In the genomic region with DNA sequence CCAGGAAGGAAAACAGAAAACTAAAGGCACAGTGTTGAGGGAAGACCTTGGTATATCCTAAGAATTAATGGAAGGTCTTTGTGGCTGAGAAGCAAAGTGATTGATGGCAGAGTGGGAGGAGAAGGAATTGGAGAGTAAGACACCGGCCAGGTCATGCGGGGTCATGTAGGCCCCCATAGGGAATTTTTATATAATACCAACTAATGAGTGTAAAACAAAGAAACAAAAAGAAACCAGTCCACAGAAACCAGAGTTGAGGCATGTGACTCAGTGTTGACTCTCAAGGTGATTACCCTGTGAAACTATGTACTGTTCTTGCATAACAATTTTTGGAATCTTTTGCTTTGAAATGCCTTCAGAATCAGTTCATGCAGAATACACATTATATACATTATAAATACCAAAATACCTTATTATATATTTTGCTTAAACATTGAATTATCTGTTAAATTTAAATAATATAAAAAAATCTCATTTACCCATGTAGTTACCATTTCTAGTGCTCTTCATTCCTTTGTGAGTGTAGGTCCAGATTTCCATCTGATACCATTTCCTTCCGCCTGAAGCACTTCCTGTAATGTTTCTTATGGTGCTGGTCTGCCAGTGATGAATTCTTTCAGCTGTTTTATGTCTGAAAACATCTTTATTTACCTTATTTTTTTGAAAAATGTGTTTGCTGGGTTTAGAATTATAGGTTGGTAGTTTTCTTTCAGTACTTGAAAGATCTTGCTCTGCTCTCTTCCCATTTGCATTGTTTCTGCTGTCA, we compare ENCODE assay signal across 11 cellular contexts. TPM values are rescaled to one million over a fixed set of nuclear protein-coding genes. Genes with fewer than 3 reads are reported as not detected.
A peak's percentile ranks its signal among the peaks of the same experiment; 100 is the strongest.
DNase-seq lines count a peak whose midpoint lies in the region; ATAC-seq, FAIRE-seq and TF ChIP-seq lines count a peak whose summit lies in the region.
"Had no signal": no experiment of that assay in that cellular context is flagged by ENCODE, and none has a peak within 500 bp of the region (broad histone marks: within the 10 kb centered on the region; RNA-seq: fewer than 3 reads in every experiment).

No MANE protein-coding gene starts in this region.

- peaks cover 49% of the 10 kb centered on the region for H3K4me1 Mint-ChIP-seq in activated naive CD8-positive, alpha-beta T cell treated with anti-CD3 and anti-CD28 coated beads, Interleukin-2, amount 50 U/mL, for 24 hours

- peaks cover 50% of the 10 kb centered on the region for H3K36me3 Mint-ChIP-seq in activated naive CD8-positive, alpha-beta T cell treated with anti-CD3 and anti-CD28 coated beads, Interleukin-2, amount 50 U/mL, for 24 hours (ENCODE audit: low read depth)

- POLR2A ChIA-PET in AG04450 (lab: Yijun Ruan, JAX) = no interaction called here
- POLR2A ChIA-PET in HEK293 (lab: Yijun Ruan, JAX) = no interaction called here

- H3K4me3 Mint-ChIP-seq in activated naive CD8-positive, alpha-beta T cell treated with anti-CD3 and anti-CD28 coated beads, Interleukin-2, amount 50 U/mL, for 24 hours = no peak overlapping the region

- peak overlapping the region; percentile 41 for H3K9ac ChIP-seq in keratinocyte (ENCODE audit: control insufficient read depth, extremely low read depth, insufficient read depth, low read length)

- TF ChIP-seq CTCF in AG04450 (IDR thresholded peaks at IDR 0.05; ENCODE audit: low read depth, low read length) = no peak
- no peak for TF ChIP-seq CTCF in HEK293 (tag by site-specific recombination; IDR thresholded peaks at IDR 0.05)
- no peak for TF ChIP-seq CTCF in keratinocyte (optimal IDR thresholded peaks at IDR 0.05 in 1 of 3, IDR thresholded peaks at IDR 0.05 in 1 of 3, conservative IDR thresholded peaks at IDR 0.05 in 1 of 3; ENCODE audit: extremely low read depth in 1 of 3, insufficient read depth in 2 of 3, low read length in 3 of 3)

- H3K9me3 Mint-ChIP-seq in activated naive CD8-positive, alpha-beta T cell treated with anti-CD3 and anti-CD28 coated beads, Interleukin-2, amount 50 U/mL, for 24 hours = peaks cover 10% of the 10 kb centered on the region

- peak overlapping the region; percentile 85 for H3K27ac ChIP-seq in AG04450 (ENCODE audit: low read depth, low read length)
- no peak overlapping the region for H3K27ac ChIP-seq in HEK293 (ENCODE audit: extremely low read depth, low read depth, low read length)
- H3K27ac ChIP-seq in keratinocyte (ENCODE audit: control insufficient read depth, insufficient read depth, low read length) = peak overlapping the region; percentile 90
- H3K27ac ChIP-seq: testis had no signal

- peaks cover 10% of the 10 kb centered on the region; the same call in 1 of the 2 replicates for H3K9me3 ChIP-seq in AG04450 (ENCODE audit: control insufficient read depth, insufficient read depth, low read length)
- H3K9me3 ChIP-seq in HEK293 (ENCODE audit: control insufficient read depth, insufficient read depth, low read depth, low read length) = no peaks in the 10 kb centered on the region
- H3K9me3 ChIP-seq in keratinocyte (ENCODE audit: control insufficient read depth, low read depth, low read length) = no peaks in the 10 kb centered on the region
- H3K9me3 ChIP-seq: testis had no signal

- H3K36me3 ChIP-seq in HEK293 (ENCODE audit: control insufficient read depth in 2 of 2, insufficient read depth in 1 of 2, low read length in 2 of 2) = peaks cover 8 to 28% of the 10 kb centered on the region in 2 experiments
- peaks cover 8 to 21% of the 10 kb centered on the region in 2 experiments for H3K36me3 ChIP-seq in keratinocyte (ENCODE audit: control insufficient read depth in 2 of 2, extremely low read depth in 1 of 2, insufficient read depth in 2 of 2, low read length in 2 of 2)

- H3K4me1 ChIP-seq in HEK293 (ENCODE audit: control insufficient read depth, insufficient read depth, low read length) (no peaks in the 10 kb centered on the region; the same call in 1 of the 2 replicates), keratinocyte (ENCODE audit: control insufficient read depth, extremely low read depth, insufficient read depth, low read length) (peaks cover 50% of the 10 kb centered on the region)
- H3K4me1 ChIP-seq: testis had no signal

- H3K4me3 ChIP-seq in AG04450 (ENCODE audit: low read depth, low read length) (no peak overlapping the region), HEK293 (ENCODE audit: low read depth, low read length) (no peak overlapping the region), keratinocyte (ENCODE audit: control insufficient read depth in 2 of 3, extremely low read depth in 1 of 3, insufficient read depth in 2 of 3, low read depth in 1 of 3, low read length in 3 of 3) (peak overlapping the region in 2 of 3 experiments; percentile 1 to 16)
- H3K4me3 ChIP-seq: testis had no signal

- peaks cover 46% of the 10 kb centered on the region for H3K79me2 ChIP-seq in keratinocyte (ENCODE audit: control insufficient read depth, insufficient read depth, low read length)

- peak; percentile 85 for FAIRE-seq in keratinocyte (lab: Jason Lieb, UNC)

- H3K27me3 ChIP-seq in AG04450 (ENCODE audit: control insufficient read depth, insufficient read depth, low read length) (no peaks in the 10 kb centered on the region), keratinocyte (ENCODE audit: control insufficient read depth, extremely low read depth, insufficient read depth, low read length) (no peaks in the 10 kb centered on the region)
- H3K27me3 ChIP-seq: testis had no signal

- no peaks in the 10 kb centered on the region for H3K9me1 ChIP-seq in keratinocyte (ENCODE audit: control insufficient read depth, extremely low read depth, insufficient read depth, low read length)

- no peaks in the 10 kb centered on the region for H3K27me3 Mint-ChIP-seq in activated naive CD8-positive, alpha-beta T cell treated with anti-CD3 and anti-CD28 coated beads, Interleukin-2, amount 50 U/mL, for 24 hours

- no peak for DNase-seq in AG04450 (ENCODE audit: low read depth, low spot score)
- peak; percentile 7 for DNase-seq in activated naive CD8-positive, alpha-beta T cell treated with anti-CD3 and anti-CD28 coated beads, Interleukin-2, amount 50 U/mL, for 24 hours
- no peak for DNase-seq in keratinocyte (ENCODE audit: low read depth, low spot score)
- DNase-seq in nucleus accumbens (lab: John Stamatoyannopoulos, UW) = no peak
- DNase-seq in iPS-NIHi7 (ENCODE audit: extremely low spot score) = no peak
- no peak for DNase-seq in SIG-M5 (lab: John Stamatoyannopoulos, UW)
- DNase-seq: effector memory CD4-positive, alpha-beta T cell; RPMI8226; testis had no signal

- CTCF ChIA-PET in AG04450 (lab: Charles Lee) (no interaction called here), HEK293 (lab: Yijun Ruan, JAX) (no interaction called here)

- H2AFZ ChIP-seq in keratinocyte (ENCODE audit: control insufficient read depth, low read length) = no peak overlapping the region

- ATAC-seq in activated naive CD8-positive, alpha-beta T cell treated with anti-CD3 and anti-CD28 coated beads, Interleukin-2, amount 50 U/mL, for 24 hours = peak; percentile 93
- no peak for ATAC-seq in HG03097 (IDR thresholded peaks at IDR 0.05; ENCODE audit: low FRiP score, unreplicated experiment)

- H3K27ac Mint-ChIP-seq in activated naive CD8-positive, alpha-beta T cell treated with anti-CD3 and anti-CD28 coated beads, Interleukin-2, amount 50 U/mL, for 24 hours = no peak overlapping the region

- H3K4me2 ChIP-seq in keratinocyte (ENCODE audit: control insufficient read depth, extremely low read depth, insufficient read depth, low read depth, low read length) = peak overlapping the region; percentile 49

- dilution Hi-C loops in keratinocyte (cut with MboI; ENCODE audit: extremely low pct_ligation_motif_present, low sequenced_read_pairs) = no loop called here

- H4K20me1 ChIP-seq in keratinocyte (ENCODE audit: control insufficient read depth, extremely low read depth, insufficient read depth, low read length) = no peaks in the 10 kb centered on the region

TF ChIP-seq in HEK293, 187 proteins besides CTCF, POLR2A, EP300 and RAD21:
- TF ChIP-seq ZNF426 (tag by site-specific recombination; IDR thresholded peaks at IDR 0.05) (no peak), ZNF2 (tag by site-specific recombination; IDR thresholded peaks at IDR 0.05) (no peak), SETDB1 (IDR thresholded peaks at IDR 0.05; ENCODE audit: insufficient read length, low read length) (peak; percentile 89), SP2 (tag by site-specific recombination; IDR thresholded peaks at IDR 0.05) (no peak)
- TF ChIP-seq, protein P1, sequence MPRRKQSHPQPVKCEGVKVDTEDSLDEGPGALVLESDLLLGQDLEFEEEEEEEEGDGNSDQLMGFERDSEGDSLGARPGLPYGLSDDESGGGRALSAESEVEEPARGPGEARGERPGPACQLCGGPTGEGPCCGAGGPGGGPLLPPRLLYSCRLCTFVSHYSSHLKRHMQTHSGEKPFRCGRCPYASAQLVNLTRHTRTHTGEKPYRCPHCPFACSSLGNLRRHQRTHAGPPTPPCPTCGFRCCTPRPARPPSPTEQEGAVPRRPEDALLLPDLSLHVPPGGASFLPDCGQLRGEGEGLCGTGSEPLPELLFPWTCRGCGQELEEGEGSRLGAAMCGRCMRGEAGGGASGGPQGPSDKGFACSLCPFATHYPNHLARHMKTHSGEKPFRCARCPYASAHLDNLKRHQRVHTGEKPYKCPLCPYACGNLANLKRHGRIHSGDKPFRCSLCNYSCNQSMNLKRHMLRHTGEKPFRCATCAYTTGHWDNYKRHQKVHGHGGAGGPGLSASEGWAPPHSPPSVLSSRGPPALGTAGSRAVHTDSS (tag by site-specific recombination; IDR thresholded peaks at IDR 0.05) = no peak

RNA-seq across cellular contexts. Expression of a gene that starts 8.6 kb away (rescaled TPM):
- polyA plus RNA-seq in AG04450 (2011; rRNA removed) = 54.7 and 71.4 TPM in 2 replicates
- 75.3 and 94.3 TPM in 2 replicates for polyA minus RNA-seq in AG04450 (2011; rRNA and poly(A)+ RNA removed)
- 32.1 to 51.3 TPM (median 46.6 TPM) in 3 replicates for polyA plus RNA-seq in keratinocyte
- polyA plus RNA-seq in keratinocyte (2011; ENCODE audit: low read depth) = 73.0 TPM
- 25.9 and 51.5 TPM in 2 replicates for polyA plus RNA-seq in keratinocyte (2011; cell fraction: cytosol; rRNA removed)
- polyA plus RNA-seq in keratinocyte (2011; cell fraction: nucleus; rRNA removed) = 59.3 and 81.4 TPM in 2 replicates
- polyA plus RNA-seq in keratinocyte (2012; ENCODE audit: low replicate concordance) = 24.0 and 55.6 TPM in 2 replicates
- 14.5 to 68.6 TPM (median 67.0 TPM) in 3 replicates for polyA minus RNA-seq in keratinocyte
- polyA minus RNA-seq in keratinocyte (2011; cell fraction: cytosol; rRNA and poly(A)+ RNA removed) = 26.7 TPM
- 60.5 and 97.9 TPM in 2 replicates for polyA minus RNA-seq in keratinocyte (2011; cell fraction: nucleus; rRNA and poly(A)+ RNA removed)

RNA-seq across cellular contexts. Expression of a gene that starts 49.4 kb away (rescaled TPM):
- polyA plus RNA-seq in AG04450 (2011; rRNA removed) (not detected in 2 replicates), keratinocyte (0.01 TPM in 1 of 3 replicates, not detected in the others)
- not detected in 2 replicates for polyA minus RNA-seq in AG04450 (2011; rRNA and poly(A)+ RNA removed)
- not detected for polyA plus RNA-seq in keratinocyte (2011; ENCODE audit: low read depth)
- not detected in 2 replicates for polyA plus RNA-seq in keratinocyte (2011; cell fraction: cytosol; rRNA removed)
- polyA plus RNA-seq in keratinocyte (2011; cell fraction: nucleus; rRNA removed) = not detected in 2 replicates
- not detected in 2 replicates for polyA plus RNA-seq in keratinocyte (2012; ENCODE audit: low replicate concordance)
- not detected in 3 replicates for polyA minus RNA-seq in keratinocyte
- polyA minus RNA-seq in keratinocyte (2011; cell fraction: cytosol; rRNA and poly(A)+ RNA removed) = not detected
- not detected in 2 replicates for polyA minus RNA-seq in keratinocyte (2011; cell fraction: nucleus; rRNA and poly(A)+ RNA removed)

Comparison
In these comparisons a context has a peak if more than half of its experiments do, and no peak if none do; other contexts are left out.
1. H3K4me3 ChIP-seq: peak in keratinocyte (2 of 3); none in AG04450 (single experiment) and HEK293 (single experiment).